Comparison of ENCODE assay signal across 1 cellular context in genomic region chr1:19113362-19114092, GRCh38.
TF ChIP-seq lines count a peak whose summit lies in the region.

No MANE protein-coding gene starts in this region.

TF ChIP-seq in HEK293, 187 proteins besides CTCF, POLR2A, EP300 and RAD21 (continued from another document):
- TF ChIP-seq ZNF548 (tag by site-specific recombination; IDR thresholded peaks at IDR 0.05): no peak
- TF ChIP-seq ZNF776 (tag by site-specific recombination; IDR thresholded peaks at IDR 0.05; ENCODE audit: borderline replicate concordance): no peak
- TF ChIP-seq ZNF433 (tag by site-specific recombination; IDR thresholded peaks at IDR 0.05; ENCODE audit: low read depth): no peak
- no peak for TF ChIP-seq ZNF211 (tag by site-specific recombination; IDR thresholded peaks at IDR 0.05; ENCODE audit: low read depth)
- TF ChIP-seq ZNF76 (tag by site-specific recombination; IDR thresholded peaks at IDR 0.05; ENCODE audit: borderline replicate concordance, low read depth): no peak
- peak; percentile 71; the same call in 1 of the 2 replicates for TF ChIP-seq SCRT2 (tag by site-specific recombination; IDR thresholded peaks at IDR 0.05)
- TF ChIP-seq ZIC2 (tag by site-specific recombination; IDR thresholded peaks at IDR 0.05): peak; percentile 80
- TF ChIP-seq ZBTB11 (tag by site-specific recombination; conservative IDR thresholded peaks at IDR 0.05; ENCODE audit: low read depth): no peak
- TF ChIP-seq ZNF571 (tag by site-specific recombination; IDR thresholded peaks at IDR 0.05): no peak
- TF ChIP-seq ZNF514 (tag by site-specific recombination; IDR thresholded peaks at IDR 0.05): no peak
- TF ChIP-seq ZNF350 (tag by site-specific recombination; IDR thresholded peaks at IDR 0.05): no peak
- no peak for TF ChIP-seq ZNF549 (tag by site-specific recombination; IDR thresholded peaks at IDR 0.05)
- peak; percentile 70 for TF ChIP-seq GLIS1 (tag by site-specific recombination; IDR thresholded peaks at IDR 0.05)
- no peak for TF ChIP-seq ZNF214 (tag by site-specific recombination; IDR thresholded peaks at IDR 0.05; ENCODE audit: borderline replicate concordance)
- no peak for TF ChIP-seq ZBTB6 (tag by site-specific recombination; IDR thresholded peaks at IDR 0.05)
- no peak for TF ChIP-seq YY1 (tag by site-specific recombination; IDR thresholded peaks at IDR 0.05)
- no peak for TF ChIP-seq SETDB1 (IDR thresholded peaks at IDR 0.05; ENCODE audit: insufficient read length, low read length)
- TF ChIP-seq ZSCAN30 (tag by site-specific recombination; IDR thresholded peaks at IDR 0.05): no peak
